ENCODE assay signal across 8 cellular contexts in the genomic region with DNA sequence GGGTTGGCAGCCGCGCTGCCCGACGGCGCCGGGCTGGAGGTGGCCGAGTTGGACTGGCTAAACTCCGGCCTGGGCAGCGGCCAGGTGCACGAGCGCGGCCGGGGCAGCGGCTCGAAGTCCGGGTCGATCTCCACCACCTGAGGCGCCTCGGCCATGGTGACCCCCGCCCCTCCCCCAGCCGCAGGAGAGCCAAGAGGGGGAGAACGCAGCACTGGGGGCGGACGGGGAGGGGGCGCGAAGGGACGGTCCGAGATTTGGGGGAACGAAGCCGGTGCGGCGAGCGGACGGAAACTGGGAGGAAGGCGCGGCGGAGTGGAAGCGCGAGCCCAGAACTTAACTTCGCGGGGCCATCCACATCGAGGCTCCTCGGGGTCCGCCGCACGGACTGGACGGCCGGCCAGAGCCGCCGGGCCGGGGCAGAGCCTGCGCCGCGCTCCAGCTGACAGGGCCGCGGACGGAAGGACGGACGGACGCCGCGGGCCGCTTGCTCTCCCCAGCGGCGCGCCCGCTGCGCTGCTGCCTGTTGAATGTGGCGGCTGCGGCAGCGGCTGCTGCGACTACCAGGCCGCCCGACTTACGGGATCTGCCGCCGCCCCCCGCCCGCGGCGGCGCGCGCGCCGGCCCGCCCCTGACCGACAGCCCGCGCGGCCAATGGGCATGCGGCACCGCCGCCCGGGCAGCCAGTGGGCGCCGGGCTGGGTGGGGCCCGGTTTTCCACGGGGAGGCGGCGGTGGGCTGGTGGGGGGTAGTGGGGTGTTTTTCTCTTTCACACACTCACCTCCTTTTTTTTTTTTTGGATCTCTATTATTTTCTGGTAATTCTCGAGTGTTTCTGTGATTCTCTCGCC. TPM values are rescaled to one million over a fixed set of nuclear protein-coding genes. Genes with fewer than 3 reads are reported as not detected.
DNase-seq lines count a peak whose midpoint lies in the region; ATAC-seq and TF ChIP-seq lines count a peak whose summit lies in the region.

FOXO1 (minus strand) TSS at position 584 of the 847 bp plus-strand sequence; CDS start at position 155, 429 bp downstream.

- WGBS in lower leg skin, 2 donors = 0% methylated on average over 57 to 63 of the region's 103 CpGs

- peak within 1 kb of the TSS; percentile 59 to 93 (median 83) for H3K4me3 ChIP-seq in dorsolateral prefrontal cortex
- H3K4me3 ChIP-seq in lower leg skin (ENCODE audit: low read depth, poor library complexity, severe bottlenecking) = peak within 1 kb of the TSS; percentile 95

- ATAC-seq in GM18909 (IDR thresholded peaks at IDR 0.05; ENCODE audit: poor library complexity, unreplicated experiment) (peak; percentile 60), HG03139 (IDR thresholded peaks at IDR 0.05; ENCODE audit: unreplicated experiment) (peak; percentile 42)

- TF ChIP-seq CTCF in dorsolateral prefrontal cortex (IDR thresholded peaks at IDR 0.05 in 54 of 56, conservative IDR thresholded peaks at IDR 0.05 in 2 of 56; ENCODE audit: low read depth in 1 of 56, partially characterized antibody in 56 of 56) (peak in 4 of 56 donors; percentile 2 to 36 (median 8)), lower leg skin (IDR thresholded peaks at IDR 0.05) (no peak)

- H3K27ac ChIP-seq in dorsolateral prefrontal cortex = peak within 1 kb of the TSS; percentile 77 to 99 (median 95)

- intact Hi-C loops in dorsolateral prefrontal cortex (cut with DNase I) = loop anchor here (2.0 to 10.0 kb wide), 6 partner anchors 81 to 889 kb away; no protein-coding TSS in a partner anchor
- intact Hi-C loops in lower leg skin (cut with DNase I; ENCODE audit: low total_unique reads) = loop anchor here (10.0 kb wide), 2 partner anchors 71 to 611 kb away; no protein-coding TSS in a partner anchor

- H3K27me3 ChIP-seq in dorsolateral prefrontal cortex = peaks cover 0 to 40% (median 4%) of the 10 kb centered on the region in 45 donors

- peak in 1 of 2 donors; percentile 68 for TF ChIP-seq POLR2A in lower leg skin (IDR thresholded peaks at IDR 0.05)

- peak; percentile 100 for DNase-seq in AG20443 (ENCODE audit: low spot score)
- peak; percentile 35 to 93 for DNase-seq in NCI-H526 (lab: John Stamatoyannopoulos, UW)
- peak; percentile 83 to 86 for DNase-seq in activated CD4-positive, alpha-beta T cell treated with anti-CD3 and anti-CD28 coated beads, Interleukin-2, amount 50 U/mL, for 48 hours
- DNase-seq in dorsolateral prefrontal cortex = peak; percentile 70 to 92 (median 80)
- peak; percentile 84 to 97 for DNase-seq in lower leg skin (ENCODE audit: low spot score in 2 of 2)
- DNase-seq in stimulated activated CD4-positive, alpha-beta T cell treated with anti-CD3 and anti-CD28 coated beads, Interleukin-4, amount 100 ng/mL, for 4 hours = peak; percentile 89 to 92

RNA-seq across cellular contexts. Expression of gene FOXO1, which starts in this region (rescaled TPM):
- total RNA-seq in dorsolateral prefrontal cortex = 10 to 100 TPM in 118 of 120 experiments, 1 to 10 TPM in 2; 9.8 to 31.6 (median 16.3) TPM
- 10 to 100 TPM; 43.6 to 75.9 (median 52.0) TPM for total RNA-seq in lower leg skin

Comparison
In these comparisons a context has a peak if more than half of its experiments do, and no peak if none do; other contexts are left out.
1. Peak in every context shown above with its lines: DNase-seq, ATAC-seq, H3K4me3 ChIP-seq and H3K27ac ChIP-seq.